ENCODE assay signal across 18 cellular contexts in the genomic region with DNA sequence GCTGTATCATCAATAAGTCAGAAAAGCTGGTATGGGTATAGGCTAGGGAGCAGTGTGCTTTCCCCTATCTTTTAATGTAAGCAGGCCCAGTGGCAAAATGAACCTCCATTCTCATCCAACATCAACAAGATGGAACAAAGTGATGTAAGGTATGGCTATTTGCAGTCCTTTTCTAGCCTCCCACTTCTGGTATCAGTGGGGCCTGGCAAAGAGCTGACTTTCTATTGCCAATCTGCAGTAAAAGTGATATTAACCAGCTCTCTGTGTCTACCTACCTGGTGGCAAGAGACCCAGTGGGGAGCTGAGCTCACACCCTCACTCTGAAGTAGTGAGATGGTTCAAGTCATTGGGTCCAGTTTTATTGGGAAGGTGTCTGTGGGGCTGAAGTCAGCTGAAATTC.
A peak's percentile ranks its signal among the peaks of the same experiment; 100 is the strongest.
DNase-seq lines count a peak whose midpoint lies in the region; TF ChIP-seq lines count a peak whose summit lies in the region.
"Had no signal": no experiment of that assay in that cellular context is flagged by ENCODE, and none has a peak within 500 bp of the region (broad histone marks: within the 10 kb centered on the region; RNA-seq: fewer than 3 reads in every experiment).

No MANE protein-coding gene starts in this region.

- DNase-seq in neuronal stem cell (ENCODE audit: low spot score) (no peak), A172 (ENCODE audit: low spot score) (no peak), HFFc6 (no peak)
- no peak for DNase-seq in activated naive CD4-positive, alpha-beta T cell treated with Interleukin-2 at 50 U/mL for 16 hours
- DNase-seq: C1 segment of cervical spinal cord; CD4-positive, CD25-positive, alpha-beta regulatory T cell; CD8-positive, alpha-beta memory T cell; COR-L47; DMS 273 treated with DMSO at 0.1 percent for 48 hours; DMS53; DND-41; EL had no signal

- no peaks in the 10 kb centered on the region for H3K9me2 ChIP-seq in OCI-LY1 (ENCODE audit: low read depth, low read length)

- peak overlapping the region; percentile 13 for H3K18ac ChIP-seq in neuronal stem cell (ENCODE audit: low read length)

- no peaks in the 10 kb centered on the region for H3K36me3 Mint-ChIP-seq in HFFc6 (ENCODE audit: low read depth)
- H3K36me3 Mint-ChIP-seq: CD4-positive, CD25-positive, alpha-beta regulatory T cell; CD8-positive, alpha-beta memory T cell had no signal

- H4K8ac ChIP-seq in neuronal stem cell (ENCODE audit: low read depth, low read length) = no peak overlapping the region

- H3K9ac ChIP-seq in BLaER1 (no peak overlapping the region), HUES48 (ENCODE audit: low read depth, low read length) (no peak overlapping the region), OCI-LY1 (ENCODE audit: low read length) (no peak overlapping the region), neuronal stem cell (ENCODE audit: low read depth, low read length, poor library complexity) (no peak overlapping the region)
- H3K9ac ChIP-seq: KMS-11 had no signal

- H3K14ac ChIP-seq in neuronal stem cell (ENCODE audit: low read length) = no peak overlapping the region

- no peaks in the 10 kb centered on the region for H3K27me3 Mint-ChIP-seq in HFFc6 (ENCODE audit: insufficient read depth)
- H3K27me3 Mint-ChIP-seq: CD4-positive, CD25-positive, alpha-beta regulatory T cell; CD8-positive, alpha-beta memory T cell had no signal

- no peak overlapping the region for H3K23ac ChIP-seq in neuronal stem cell (ENCODE audit: low read depth, low read length, poor library complexity)

- H2BK12ac ChIP-seq in neuronal stem cell (ENCODE audit: low read length) = no peak overlapping the region

- H3K4me3 Mint-ChIP-seq in HFFc6 = no peak overlapping the region
- H3K4me3 Mint-ChIP-seq: CD4-positive, CD25-positive, alpha-beta regulatory T cell; CD8-positive, alpha-beta memory T cell had no signal

- H2BK15ac ChIP-seq in neuronal stem cell (ENCODE audit: low read length) = no peak overlapping the region

- H3K4me1 ChIP-seq in BLaER1 (peaks cover 55% of the 10 kb centered on the region), HUES48 (ENCODE audit: control insufficient read depth, insufficient read depth, low read length) (peaks cover 22% of the 10 kb centered on the region), OCI-LY1 (ENCODE audit: insufficient read depth, low read length, severe bottlenecking) (peaks cover 53% of the 10 kb centered on the region), neuronal stem cell (ENCODE audit: control insufficient read depth in 2 of 2, insufficient read depth in 1 of 2, low read depth in 1 of 2, low read length in 2 of 2) (peaks cover 0 to 2% of the 10 kb centered on the region in 2 donors)

- H3K4ac ChIP-seq in neuronal stem cell (ENCODE audit: low read length) = no peak overlapping the region

- H2AFZ ChIP-seq in OCI-LY1 (ENCODE audit: low read length) (no peak overlapping the region), neuronal stem cell (ENCODE audit: low read length) (no peak overlapping the region)

- H3K36me3 ChIP-seq in BLaER1 (no peaks in the 10 kb centered on the region), HUES48 (ENCODE audit: control insufficient read depth, insufficient read depth, low read length) (no peaks in the 10 kb centered on the region), OCI-LY1 (ENCODE audit: insufficient read depth, low read length) (no peaks in the 10 kb centered on the region), neuronal stem cell (replicated peaks in 1 of 2; ENCODE audit: control insufficient read depth in 2 of 2, insufficient read depth in 2 of 2, low read length in 2 of 2) (peaks cover 0 to 1% of the 10 kb centered on the region in 2 donors)

- no peaks in the 10 kb centered on the region for H3F3A ChIP-seq in OCI-LY1 (ENCODE audit: insufficient read depth, low read length)

- H3K9me3 Mint-ChIP-seq in HFFc6 = peaks cover 16% of the 10 kb centered on the region

- H2AK5ac ChIP-seq in neuronal stem cell (ENCODE audit: low read depth, low read length) = peak overlapping the region; percentile 10

- no peak overlapping the region for H4K91ac ChIP-seq in neuronal stem cell (ENCODE audit: low read depth, low read length, poor library complexity)

- no peaks in the 10 kb centered on the region for H3K79me2 ChIP-seq in OCI-LY1 (ENCODE audit: insufficient read depth, low read length)

- no peak overlapping the region for H2BK120ac ChIP-seq in neuronal stem cell (ENCODE audit: low read depth, low read length)

- H4K20me1 ChIP-seq in BLaER1 (no peaks in the 10 kb centered on the region), OCI-LY1 (ENCODE audit: insufficient read depth, low read length) (no peaks in the 10 kb centered on the region)

- H2BK5ac ChIP-seq in neuronal stem cell (ENCODE audit: low read length) = no peak overlapping the region

- H3K4me2 ChIP-seq in BLaER1 = peak overlapping the region; percentile 80
- no peak overlapping the region; the same call in 1 of the 2 replicates for H3K4me2 ChIP-seq in OCI-LY1 (ENCODE audit: low read length)
- no peak overlapping the region for H3K4me2 ChIP-seq in neuronal stem cell (ENCODE audit: insufficient read depth, low read length, poor library complexity, severe bottlenecking)
- H3K4me2 ChIP-seq: KMS-11 had no signal

- H3K27me3 ChIP-seq in BLaER1 = no peaks in the 10 kb centered on the region
- no peaks in the 10 kb centered on the region for H3K27me3 ChIP-seq in HUES48 (ENCODE audit: control insufficient read depth, insufficient read depth, low read length)
- H3K27me3 ChIP-seq in OCI-LY1 (ENCODE audit: insufficient read depth, low read length) = no peaks in the 10 kb centered on the region
- H3K27me3 ChIP-seq in neuronal stem cell (ENCODE audit: control insufficient read depth in 3 of 3, insufficient read depth in 3 of 3, low read depth in 1 of 3, low read length in 3 of 3) = no peaks in the 10 kb centered on the region

- no peak overlapping the region for H3K27ac Mint-ChIP-seq in HFFc6
- H3K27ac Mint-ChIP-seq: CD4-positive, CD25-positive, alpha-beta regulatory T cell; CD8-positive, alpha-beta memory T cell had no signal

- H3K79me1 ChIP-seq in neuronal stem cell (ENCODE audit: low read depth, low read length) = no peaks in the 10 kb centered on the region

- no peaks in the 10 kb centered on the region for H3K4me1 Mint-ChIP-seq in HFFc6 (ENCODE audit: low read depth)
- H3K4me1 Mint-ChIP-seq: CD4-positive, CD25-positive, alpha-beta regulatory T cell; CD8-positive, alpha-beta memory T cell had no signal

- H3K27ac ChIP-seq in BLaER1 (no peak overlapping the region), HUES48 (ENCODE audit: low read depth, low read length) (peak overlapping the region; percentile 74), OCI-LY1 (ENCODE audit: low read depth, low read length, poor library complexity, severe bottlenecking) (peak overlapping the region; percentile 85), neuronal stem cell (replicated peaks; ENCODE audit: low read length) (no peak overlapping the region)
- H3K27ac ChIP-seq: 22Rv1, KMS-11 had no signal

- TF ChIP-seq CTCF in OCI-LY1 (IDR thresholded peaks at IDR 0.05; ENCODE audit: low read length) = no peak
- no peak for TF ChIP-seq CTCF in HFFc6 (IDR thresholded peaks at IDR 0.05)

- H3K9me3 ChIP-seq in BLaER1 (peaks cover 10% of the 10 kb centered on the region; the same call in 1 of the 2 replicates), HUES48 (ENCODE audit: control insufficient read depth, insufficient read depth, low read length) (peaks cover 7% of the 10 kb centered on the region; the same call in 1 of the 2 replicates), OCI-LY1 (ENCODE audit: low read length) (no peaks in the 10 kb centered on the region), neuronal stem cell (replicated peaks in 1 of 2; ENCODE audit: control insufficient read depth in 2 of 2, insufficient read depth in 1 of 2, low read depth in 1 of 2, low read length in 2 of 2) (no peaks in the 10 kb centered on the region)

- H3K4me3 ChIP-seq in BLaER1 (no peak overlapping the region), HUES48 (ENCODE audit: low read depth, low read length) (no peak overlapping the region), OCI-LY1 (ENCODE audit: low read depth, low read length, poor library complexity, severe bottlenecking) (no peak overlapping the region), neuronal stem cell (ENCODE audit: low read length in 2 of 2) (no peak overlapping the region)
- H3K4me3 ChIP-seq: GM12878 had no signal

Comparison
In these comparisons a context has a peak if more than half of its experiments do, and no peak if none do; other contexts are left out.
1. H3K27ac ChIP-seq: peak in HUES48 (single experiment) and OCI-LY1 (single experiment); none in BLaER1 (single experiment) and neuronal stem cell (single experiment).